8 cellular contexts compared by ENCODE assay signal in the genomic region with DNA sequence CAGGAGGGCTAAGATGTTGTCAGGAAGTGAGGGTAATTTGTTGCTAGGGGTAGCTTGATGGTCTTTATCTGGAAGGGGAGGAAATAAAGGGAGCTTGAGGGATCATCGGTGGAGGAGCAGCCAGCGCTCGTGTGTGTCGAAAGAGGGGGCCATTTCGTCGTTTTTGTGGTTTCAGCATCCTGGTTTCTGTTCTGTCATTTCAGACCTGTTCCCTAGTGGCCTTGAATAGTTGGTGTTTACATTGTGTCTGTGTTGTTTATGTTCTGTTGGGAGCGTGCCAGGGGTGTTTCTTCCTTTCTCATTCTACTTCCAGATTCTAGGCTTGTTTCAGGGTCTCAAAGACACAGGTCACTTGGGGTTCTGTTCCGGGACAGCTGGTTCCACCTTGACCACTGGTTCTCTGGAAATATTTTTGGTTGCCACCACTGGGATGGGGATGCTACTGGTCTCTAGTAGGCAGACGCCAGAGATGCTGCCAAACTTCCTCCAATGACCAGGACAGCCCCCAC.
DNase-seq lines count a peak whose midpoint lies in the region; ATAC-seq, FAIRE-seq and TF ChIP-seq lines count a peak whose summit lies in the region.
"Had no signal": no experiment of that assay in that cellular context is flagged by ENCODE, and none has a peak within 500 bp of the region (broad histone marks: within the 10 kb centered on the region; RNA-seq: fewer than 3 reads in every experiment).

No MANE protein-coding gene starts in this region.

- no peak for TF ChIP-seq POLR2A in right lobe of liver (IDR thresholded peaks at IDR 0.05)

- peak; percentile 45 for DNase-seq in GM18507 (ENCODE audit: extremely low spot score, insufficient read length, low read depth)
- peak; percentile 74 for DNase-seq in HT-29 (ENCODE audit: low spot score)
- DNase-seq in SKM-1 (lab: John Stamatoyannopoulos, UW; ENCODE audit: unreplicated experiment), result peak; percentile 87
- DNase-seq in right lobe of liver, result peak in 2 of 3 donors; percentile 27 to 52
- DNase-seq in epidermal melanocyte (ENCODE audit: insufficient read length, low spot score), result no peak
- DNase-seq in KG1 (lab: John Stamatoyannopoulos, UW), result no peak
- no peak for DNase-seq in NCI-H2227 treated with DMSO at 0.1 percent for 48 hours (lab: John Stamatoyannopoulos, UW)

- no peaks in the 10 kb centered on the region for H3K9me3 ChIP-seq in right lobe of liver
- H3K9me3 ChIP-seq: suprapubic skin had no signal

- H3K4me1 ChIP-seq in right lobe of liver, result no peaks in the 10 kb centered on the region

- peak; percentile 73 to 86 (median 78) for ATAC-seq in right lobe of liver

- no peak overlapping the region for H3K4me3 ChIP-seq in right lobe of liver
- H3K4me3 ChIP-seq: suprapubic skin had no signal

- FAIRE-seq in GM18507 (lab: Jason Lieb, UNC), result peak; percentile 29

- peak in 3 of 4 donors; percentile 14 to 18 (median 14) for TF ChIP-seq CTCF in right lobe of liver (IDR thresholded peaks at IDR 0.05)

- no peaks in the 10 kb centered on the region for H3K36me3 ChIP-seq in right lobe of liver
- H3K36me3 ChIP-seq: suprapubic skin had no signal

- H3K27ac ChIP-seq in right lobe of liver, result no peak overlapping the region
- H3K27ac ChIP-seq: suprapubic skin had no signal

- no peaks in the 10 kb centered on the region for H3K27me3 ChIP-seq in right lobe of liver
- H3K27me3 ChIP-seq: suprapubic skin had no signal

- 41% methylated on average over 9 of the region's 9 CpGs for WGBS in right lobe of liver (ENCODE audit: insufficient coverage, low coverage, low lambda C conversion rate, missing lambda C conversion rate)

- intact Hi-C loops in right lobe of liver (cut with DNase I), result no loop called here

Comparison
In these comparisons a context has a peak if more than half of its experiments do, and no peak if none do; other contexts are left out.
1. DNase-seq: peak in GM18507 (single experiment), HT-29 (single experiment), SKM-1 (single experiment) and right lobe of liver (2 of 3); none in epidermal melanocyte (single experiment), KG1 (single experiment) and NCI-H2227 treated with DMSO at 0.1 percent for 48 hours (single experiment).